In the genomic region with DNA sequence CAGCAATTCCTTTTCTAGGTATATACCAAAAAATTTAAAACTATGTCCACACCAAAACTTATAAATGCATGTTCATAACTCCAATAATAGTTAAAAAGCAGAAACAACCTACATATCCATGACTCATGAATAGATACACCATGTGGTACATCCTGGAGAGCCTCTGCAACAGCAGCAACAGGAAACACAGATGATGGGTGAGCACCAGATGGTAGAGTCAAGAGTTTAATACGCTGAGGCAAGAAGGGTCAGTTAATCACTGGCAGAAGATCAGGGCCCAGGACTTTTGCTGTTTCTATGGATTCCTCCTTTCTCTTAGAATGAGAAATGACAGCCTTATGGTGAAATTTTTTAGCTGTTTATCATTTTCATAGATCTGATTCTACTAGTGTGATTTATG, we compare ENCODE assay signal across 18 cellular contexts.
DNase-seq lines count a peak whose midpoint lies in the region; ATAC-seq, FAIRE-seq and TF ChIP-seq lines count a peak whose summit lies in the region.
"Had no signal": no experiment of that assay in that cellular context is flagged by ENCODE, and none has a peak within 500 bp of the region (broad histone marks: within the 10 kb centered on the region; RNA-seq: fewer than 3 reads in every experiment).

No MANE protein-coding gene starts in this region.

- H3K4me1 ChIP-seq in astrocyte (ENCODE audit: insufficient read depth, low read length) (no peaks in the 10 kb centered on the region), heart right ventricle (no peaks in the 10 kb centered on the region)
- H3K4me1 ChIP-seq: left lung, right atrium auricular region had no signal

- H3K79me2 ChIP-seq in astrocyte (ENCODE audit: insufficient read depth, low read length) = no peaks in the 10 kb centered on the region

- WGBS in heart right ventricle, 2 donors = 53 to 67% methylated on average over 1 of the region's 1 CpG

- peaks cover 6% of the 10 kb centered on the region for H3K4me1 Mint-ChIP-seq in astrocyte (ENCODE audit: low read depth, unreplicated experiment)
- H3K4me1 Mint-ChIP-seq: activated CD8-positive, alpha-beta memory T cell treated with anti-CD3 and anti-CD28 coated beads, Interleukin-2, amount 10 ng/mL, durations not matched to agents 7 days and 5 days had no signal

- H3K36me3 ChIP-seq in astrocyte (ENCODE audit: insufficient read depth, low read length) (no peaks in the 10 kb centered on the region), heart right ventricle (no peaks in the 10 kb centered on the region)
- H3K36me3 ChIP-seq: left lung, neutrophil, right atrium auricular region had no signal

- ATAC-seq in heart right ventricle = no peak
- ATAC-seq: activated CD8-positive, alpha-beta memory T cell treated with anti-CD3 and anti-CD28 coated beads, Interleukin-2, amount 10 ng/mL, durations not matched to agents 7 days and 5 days; left lung had no signal

- no peaks in the 10 kb centered on the region for H3K36me3 Mint-ChIP-seq in astrocyte (ENCODE audit: low read depth, unreplicated experiment)
- H3K36me3 Mint-ChIP-seq: activated CD8-positive, alpha-beta memory T cell treated with anti-CD3 and anti-CD28 coated beads, Interleukin-2, amount 10 ng/mL, durations not matched to agents 7 days and 5 days had no signal

- no peak for TF ChIP-seq CTCF in astrocyte (IDR thresholded peaks at IDR 0.05; ENCODE audit: insufficient read depth, low read depth, low read length)
- no peak for TF ChIP-seq CTCF in heart right ventricle (IDR thresholded peaks at IDR 0.05)

- no peak overlapping the region for H3K27ac ChIP-seq in astrocyte (ENCODE audit: low read depth, low read length)
- no peak overlapping the region for H3K27ac ChIP-seq in heart right ventricle
- H3K27ac ChIP-seq: epithelial cell of prostate, left lung, neutrophil, right atrium auricular region had no signal

- H3K27me3 ChIP-seq in astrocyte (ENCODE audit: insufficient read depth, low read length) (no peaks in the 10 kb centered on the region), heart right ventricle (no peaks in the 10 kb centered on the region)
- H3K27me3 ChIP-seq: left lung, neutrophil, right atrium auricular region had no signal

- no peaks in the 10 kb centered on the region for H3K9me3 Mint-ChIP-seq in astrocyte (ENCODE audit: unreplicated experiment)
- H3K9me3 Mint-ChIP-seq: activated T-helper 2 cell treated with anti-CD3 and anti-CD28 coated beads, Interferon-gamma antibody, Interleukin-2, Interleukin-4, amounts not matched to agents 10 μg/mL and 5 μg/mL and 100 μg/mL, durations not matched to agents 14 hours and 24 hours and 36 hours had no signal

- H3K9me3 ChIP-seq in astrocyte (ENCODE audit: insufficient read depth, low read depth, low read length) = no peaks in the 10 kb centered on the region
- peaks cover 0 to 5% (median 0%) of the 10 kb centered on the region in 11 donors for H3K9me3 ChIP-seq in heart right ventricle
- H3K9me3 ChIP-seq: left lung, neutrophil, right atrium auricular region had no signal

- H3K27ac Mint-ChIP-seq in astrocyte (ENCODE audit: unreplicated experiment) = no peak overlapping the region
- H3K27ac Mint-ChIP-seq: activated CD8-positive, alpha-beta memory T cell treated with anti-CD3 and anti-CD28 coated beads, Interleukin-2, amount 10 ng/mL, durations not matched to agents 7 days and 5 days; activated T-helper 2 cell treated with anti-CD3 and anti-CD28 coated beads, Interferon-gamma antibody, Interleukin-2, Interleukin-4, amounts not matched to agents 10 μg/mL and 5 μg/mL and 100 μg/mL, durations not matched to agents 14 hours and 24 hours and 36 hours had no signal

- FAIRE-seq in astrocyte (lab: Jason Lieb, UNC) = no peak
- FAIRE-seq: bronchial epithelial cell, GM12891 had no signal

- H3K4me2 ChIP-seq in astrocyte (ENCODE audit: low read length) = no peak overlapping the region

- no peak overlapping the region for H3K4me3 Mint-ChIP-seq in astrocyte (ENCODE audit: unreplicated experiment)
- H3K4me3 Mint-ChIP-seq: activated CD8-positive, alpha-beta memory T cell treated with anti-CD3 and anti-CD28 coated beads, Interleukin-2, amount 10 ng/mL, durations not matched to agents 7 days and 5 days had no signal

- H3K4me3 ChIP-seq in astrocyte (ENCODE audit: insufficient read depth, low read depth, low read length) = no peak overlapping the region
- no peak overlapping the region for H3K4me3 ChIP-seq in heart right ventricle
- H3K4me3 ChIP-seq: left lung, right atrium auricular region had no signal

- no peaks in the 10 kb centered on the region for H3K27me3 Mint-ChIP-seq in astrocyte (ENCODE audit: low read depth, unreplicated experiment)
- H3K27me3 Mint-ChIP-seq: activated CD8-positive, alpha-beta memory T cell treated with anti-CD3 and anti-CD28 coated beads, Interleukin-2, amount 10 ng/mL, durations not matched to agents 7 days and 5 days had no signal

- H2AFZ ChIP-seq in astrocyte (ENCODE audit: low read depth, low read length) = no peak overlapping the region

- DNase-seq in DMS53 (lab: John Stamatoyannopoulos, UW) = peak; percentile 67
- DNase-seq in LHCN-M2 (ENCODE audit: low read depth) = peak; percentile 81
- DNase-seq in astrocyte (ENCODE audit: low read depth) = peak; percentile 3
- DNase-seq in non-pigmented ciliary epithelial cell (ENCODE audit: low read depth) = peak; percentile 15
- DNase-seq in mucosa of gallbladder (ENCODE audit: low spot score) = no peak
- no peak for DNase-seq in NCI-H1092 treated with DMSO at 0.1 percent for 48 hours (lab: John Stamatoyannopoulos, UW)
- DNase-seq in heart right ventricle = no peak
- DNase-seq: activated CD4-positive, alpha-beta T cell treated with anti-CD3 and anti-CD28 coated beads for 4 hours; activated CD8-positive, alpha-beta memory T cell treated with anti-CD3 and anti-CD28 coated beads, Interleukin-2, amount 10 ng/mL, durations not matched to agents 7 days and 5 days; GDM1; left lung; NCI-H1417 treated with DMSO at 0.1 percent for 48 hours had no signal

- intact Hi-C loops in heart right ventricle (cut with DNase I) = loop anchor here in 1 of 10 donors (10.0 kb wide), 1 partner anchor 57 kb away; no protein-coding TSS in a partner anchor

- H3K9ac ChIP-seq in astrocyte (ENCODE audit: low read length) = no peak overlapping the region

- no peaks in the 10 kb centered on the region for H4K20me1 ChIP-seq in astrocyte (ENCODE audit: insufficient read depth, low read length)

Comparison
In these comparisons a context has a peak if more than half of its experiments do, and no peak if none do; other contexts are left out.
1. DNase-seq: peak in DMS53 (single experiment), LHCN-M2 (single experiment), astrocyte (single experiment) and non-pigmented ciliary epithelial cell (single experiment); none in mucosa of gallbladder (single experiment), NCI-H1092 treated with DMSO at 0.1 percent for 48 hours (single experiment) and heart right ventricle (0 of 2).